16 cellular contexts compared by ENCODE assay signal in genomic region chr6:13915566-13916229, GRCh38. TPM values are rescaled to one million over a fixed set of nuclear protein-coding genes. Genes with fewer than 3 reads are reported as not detected.
DNase-seq lines count a peak whose midpoint lies in the region; ATAC-seq, FAIRE-seq and TF ChIP-seq lines count a peak whose summit lies in the region.
"Had no signal": no experiment of that assay in that cellular context is flagged by ENCODE, and none has a peak within 500 bp of the region (broad histone marks: within the 10 kb centered on the region; RNA-seq: fewer than 3 reads in every experiment).

No MANE protein-coding gene starts in this region.

- H2AFZ ChIP-seq in HepG2 (ENCODE audit: low read length), result no peak overlapping the region

- H3K18ac ChIP-seq in mesendoderm (ENCODE audit: low read length), result no peak overlapping the region

- WGBS in HepG2 (ENCODE audit: low lambda C conversion rate), result 60% methylated on average over 3 of the region's 3 CpGs
- WGBS in right lobe of liver (ENCODE audit: insufficient coverage, low coverage, low lambda C conversion rate, missing lambda C conversion rate), result 81% methylated on average over 3 of the region's 3 CpGs
- no CpG with 5 or more reads among the region's 3 CpGs for WGBS in mesendoderm (ENCODE audit: extremely low coverage, insufficient coverage, low lambda C conversion rate)

- H3K9ac ChIP-seq in HepG2 (ENCODE audit: insufficient read depth, low read depth, low read length) (no peak overlapping the region), mesendoderm (ENCODE audit: low read length) (no peak overlapping the region)

- CTCF ChIA-PET in HepG2 (lab: Yijun Ruan, JAX; ENCODE audit: low intra/inter-chr PET ratio, low total read pairs), result no interaction called here

- H3K4me3 ChIP-seq in HepG2 (replicated peaks in 1 of 3; ENCODE audit: insufficient read depth in 1 of 3, low read depth in 2 of 3, low read length in 3 of 3) (no peak overlapping the region), right lobe of liver (no peak overlapping the region), mesendoderm (ENCODE audit: low read length) (no peak overlapping the region), ascending aorta (no peak overlapping the region)

- H3K4me2 ChIP-seq in HepG2 (ENCODE audit: low read depth, low read length) (no peak overlapping the region), mesendoderm (ENCODE audit: low read length) (no peak overlapping the region)

- no peak overlapping the region for H2BK15ac ChIP-seq in mesendoderm (replicated peaks; ENCODE audit: low read depth)

- H2AK5ac ChIP-seq in mesendoderm (ENCODE audit: low read length), result no peak overlapping the region

- no peak overlapping the region for H3K23ac ChIP-seq in mesendoderm (ENCODE audit: low read length)

- H3K27ac ChIP-seq in HepG2 (ENCODE audit: extremely low read length, insufficient read depth, low read length), result no peak overlapping the region
- H3K27ac ChIP-seq in right lobe of liver, result no peak overlapping the region
- H3K27ac ChIP-seq in mesendoderm (ENCODE audit: low read depth, low read length), result no peak overlapping the region
- no peak overlapping the region for H3K27ac ChIP-seq in ascending aorta

- peak overlapping the region; percentile 27 for H3K4ac ChIP-seq in mesendoderm (ENCODE audit: low read depth, low read length)

- FAIRE-seq in HepG2 (lab: Jason Lieb, UNC), result no peak
- FAIRE-seq: G401.6 had no signal

- no TSS peak for BruUV-seq in HepG2 (replicated peaks; lab: Mats Ljungman, UMichigan)

- TF ChIP-seq EP300 in HepG2 (IDR thresholded peaks at IDR 0.05; ENCODE audit: low read depth in 2 of 2, low read length in 2 of 2), result no peak
- TF ChIP-seq EP300 in HepG2 (CRISPR knock-in tag; IDR thresholded peaks at IDR 0.05; ENCODE audit: borderline replicate concordance), result no peak

- H3K79me1 ChIP-seq in mesendoderm (ENCODE audit: low read length), result no peaks in the 10 kb centered on the region

- intact Hi-C loops in HepG2 (cut with micrococcal nuclease; ENCODE audit: unreplicated experiment), result no loop called here
- intact Hi-C loops in right lobe of liver (cut with DNase I), result loop anchor here in 1 of 2 donors (10.0 kb wide), 1 partner anchor 139 kb away; no protein-coding TSS in a partner anchor
- intact Hi-C loops in posterior vena cava (cut with DNase I), result loop anchor here in 1 of 2 donors (10.0 kb wide), 1 partner anchor 129 kb away; no protein-coding TSS in a partner anchor
- intact Hi-C loops in left colon (cut with DNase I, micrococcal nuclease), result no loop called here
- intact Hi-C loops in ascending aorta (cut with DNase I), result no loop called here

- no peak for DNase-seq in HepG2 (ENCODE audit: low spot score)
- DNase-seq in right lobe of liver, result no peak
- DNase-seq in anterior cingulate cortex (lab: John Stamatoyannopoulos, UW), result peak in 36 of 58 donors; percentile 4 to 88 (median 40)
- peak; percentile 34 for DNase-seq in mesendoderm
- DNase-seq in NCI-H2196 (lab: John Stamatoyannopoulos, UW; ENCODE audit: unreplicated experiment), result no peak
- DNase-seq in posterior vena cava (ENCODE audit: low spot score), result no peak
- DNase-seq in left colon, result no peak
- no peak for DNase-seq in ascending aorta (ENCODE audit: low spot score in 2 of 2)
- DNase-seq: HCEC 1CT, NCI-H1105 treated with DMSO at 0.1 percent for 48 hours, NCI-H1694, NCI-H2081 treated with DMSO at 0.1 percent for 48 hours, OCI-M1, Right ventricle myocardium superior had no signal

- H3K4me1 ChIP-seq in HepG2 (ENCODE audit: insufficient read depth, low read length), result no peaks in the 10 kb centered on the region
- H3K4me1 ChIP-seq in right lobe of liver, result no peaks in the 10 kb centered on the region
- H3K4me1 ChIP-seq in mesendoderm (ENCODE audit: control insufficient read depth, low read depth, low read length), result no peaks in the 10 kb centered on the region
- no peaks in the 10 kb centered on the region for H3K4me1 ChIP-seq in ascending aorta

- TF ChIP-seq RAD21 in HepG2 (CRISPR knock-in tag; IDR thresholded peaks at IDR 0.05), result no peak

- H4K8ac ChIP-seq in mesendoderm (ENCODE audit: low read depth, low read length), result no peak overlapping the region

- H3K79me2 ChIP-seq in HepG2 (ENCODE audit: insufficient read depth, low read length), result no peaks in the 10 kb centered on the region
- no peaks in the 10 kb centered on the region for H3K79me2 ChIP-seq in mesendoderm (ENCODE audit: control insufficient read depth, insufficient read depth, low read length)

- no peak for TF ChIP-seq POLR2A in HepG2 (IDR thresholded peaks at IDR 0.05; ENCODE audit: insufficient read depth in 1 of 2, low read depth in 2 of 2, low read length in 2 of 2)
- no peak for TF ChIP-seq POLR2A in right lobe of liver (IDR thresholded peaks at IDR 0.05)

- H3K9me3 ChIP-seq in HepG2 (ENCODE audit: low read length) (no peaks in the 10 kb centered on the region), right lobe of liver (no peaks in the 10 kb centered on the region), ascending aorta (no peaks in the 10 kb centered on the region)

- H3K56ac ChIP-seq in mesendoderm (ENCODE audit: low read length), result no peak overlapping the region

- peaks cover 1 to 3% of the 10 kb centered on the region in 2 experiments; a peak in 1 of 5 replicates for H3K27me3 ChIP-seq in HepG2 (ENCODE audit: control insufficient read depth in 1 of 2, insufficient read depth in 2 of 2, low read length in 2 of 2)
- no peaks in the 10 kb centered on the region for H3K27me3 ChIP-seq in right lobe of liver
- H3K27me3 ChIP-seq in mesendoderm (ENCODE audit: insufficient read depth, low read length, poor library complexity), result no peaks in the 10 kb centered on the region
- no peaks in the 10 kb centered on the region for H3K27me3 ChIP-seq in ascending aorta

- ATAC-seq in HepG2 (peak; percentile 81), right lobe of liver (no peak), left colon (no peak)

- H3K36me3 ChIP-seq in HepG2 (replicated peaks in 1 of 2; ENCODE audit: control insufficient read depth in 1 of 2, insufficient read depth in 2 of 2, low read length in 2 of 2), result no peaks in the 10 kb centered on the region
- H3K36me3 ChIP-seq in right lobe of liver, result no peaks in the 10 kb centered on the region
- no peaks in the 10 kb centered on the region for H3K36me3 ChIP-seq in mesendoderm (ENCODE audit: control insufficient read depth, insufficient read depth, low read length)
- H3K36me3 ChIP-seq in ascending aorta, result no peaks in the 10 kb centered on the region

- POLR2A ChIA-PET in HepG2 (lab: Yijun Ruan, JAX), result no interaction called here

- H4K5ac ChIP-seq in mesendoderm (ENCODE audit: low read length), result no peak overlapping the region

- H2BK120ac ChIP-seq in mesendoderm (ENCODE audit: low read depth, low read length), result no peak overlapping the region

- no peak overlapping the region for H2BK5ac ChIP-seq in mesendoderm (ENCODE audit: low read length)

- TF ChIP-seq CTCF in HepG2 (CRISPR knock-in tag; IDR thresholded peaks at IDR 0.05) (no peak), right lobe of liver (IDR thresholded peaks at IDR 0.05) (no peak), ascending aorta (IDR thresholded peaks at IDR 0.05) (no peak)

- in situ Hi-C loops in HepG2 (cut with HindIII; ENCODE audit: extremely low pct_ligation_motif_present, low pct_unique_long_range_greater_than_20kb), result no loop called here

- no peaks in the 10 kb centered on the region for H4K20me1 ChIP-seq in HepG2 (ENCODE audit: insufficient read depth, low read length)

TF ChIP-seq in HepG2, 621 proteins besides CTCF, POLR2A, EP300 and RAD21 (continues in another document):
- TF ChIP-seq CERS6 (CRISPR knock-in tag; IDR thresholded peaks at IDR 0.05), result no peak
- TF ChIP-seq HOXA5 (CRISPR knock-in tag; IDR thresholded peaks at IDR 0.05), result no peak
- no peak for TF ChIP-seq JUN (CRISPR knock-in tag; IDR thresholded peaks at IDR 0.05)

RNA-seq across cellular contexts. Expression of gene RNF182, which starts 9.1 kb away (rescaled TPM):
- total RNA-seq in HepG2 (2016; rRNA removed; fragmentation: Illumina TruSeq; extraction: Trizol) (not detected in 2 replicates), right lobe of liver (not detected), posterior vena cava (under 1 TPM; 0.24 to 0.37 TPM), left colon (under 1 TPM in 1 of 2 donors, not detected in 1; 0.06 TPM), ascending aorta (3.0 TPM)
- not detected in 2 replicates for total RNA-seq in HepG2 (2016; cell fraction: cytosol; rRNA removed; fragmentation: Illumina TruSeq; extraction: Trizol; ENCODE audit: low read depth)
- total RNA-seq in HepG2 (2016; cell fraction: insoluble cytoplasmic fraction; rRNA removed; fragmentation: Illumina TruSeq; extraction: Trizol), result not detected in 2 replicates
- total RNA-seq in HepG2 (2016; cell fraction: membrane; rRNA removed; fragmentation: Illumina TruSeq; extraction: Trizol), result not detected in 2 replicates
- total RNA-seq in HepG2 (2016; cell fraction: nucleus; rRNA removed; fragmentation: Illumina TruSeq; extraction: Trizol), result not detected in 2 replicates
- not detected in 2 replicates for polyA plus RNA-seq in HepG2 (2011; rRNA removed)
- 0.04 TPM in 1 of 2 replicates, not detected in the other for polyA plus RNA-seq in HepG2 (2011; cell fraction: cytosol; rRNA removed)
- not detected in 2 replicates for polyA plus RNA-seq in HepG2 (2011; cell fraction: nucleus; rRNA removed)
- polyA plus RNA-seq in HepG2 (2012), result not detected in 2 replicates
- polyA plus RNA-seq in HepG2 (2016; cell fraction: cytosol; fragmentation: Illumina TruSeq; extraction: Trizol; ENCODE audit: low read depth), result not detected in 2 replicates
- not detected in 2 replicates for polyA plus RNA-seq in HepG2 (2016; cell fraction: insoluble cytoplasmic fraction; fragmentation: Illumina TruSeq; extraction: Trizol; ENCODE audit: low read depth)
- not detected in 2 replicates for polyA plus RNA-seq in HepG2 (2016; cell fraction: membrane; fragmentation: Illumina TruSeq; extraction: Trizol; ENCODE audit: low read depth)
- polyA plus RNA-seq in HepG2 (2016; cell fraction: nucleus; fragmentation: Illumina TruSeq; extraction: Trizol; ENCODE audit: insufficient read depth, low read depth), result not detected in 2 replicates
- 133 TPM in 1 of 2 replicates, not detected in the other for polyA minus RNA-seq in HepG2 (2011; rRNA and poly(A)+ RNA removed; ENCODE audit: low replicate concordance)
- 0.59 TPM in 1 of 2 replicates, not detected in the other for polyA minus RNA-seq in HepG2 (2011; cell fraction: cytosol; rRNA and poly(A)+ RNA removed)
- 0.26 TPM in 1 of 2 replicates, not detected in the other for polyA minus RNA-seq in HepG2 (2011; cell fraction: nucleus; rRNA and poly(A)+ RNA removed)
- 3.4 TPM for polyA plus RNA-seq in mesendoderm (2013, experiment 1 of 2)
- polyA plus RNA-seq in mesendoderm (2013, experiment 2 of 2), result 3.9 TPM
- total RNA-seq: Right ventricle myocardium superior had no signal
- polyA plus RNA-seq: CD14-positive monocyte had no signal

Comparison
In these comparisons a context has a peak if more than half of its experiments do, and no peak if none do; other contexts are left out.
1. DNase-seq: peak in anterior cingulate cortex (36 of 58) and mesendoderm (single experiment); none in HepG2 (single experiment), right lobe of liver (0 of 3), NCI-H2196 (single experiment), posterior vena cava (single experiment), left colon (0 of 2) and ascending aorta (0 of 2).